ENCODE assay signal across 1 cellular context in the genomic region with DNA sequence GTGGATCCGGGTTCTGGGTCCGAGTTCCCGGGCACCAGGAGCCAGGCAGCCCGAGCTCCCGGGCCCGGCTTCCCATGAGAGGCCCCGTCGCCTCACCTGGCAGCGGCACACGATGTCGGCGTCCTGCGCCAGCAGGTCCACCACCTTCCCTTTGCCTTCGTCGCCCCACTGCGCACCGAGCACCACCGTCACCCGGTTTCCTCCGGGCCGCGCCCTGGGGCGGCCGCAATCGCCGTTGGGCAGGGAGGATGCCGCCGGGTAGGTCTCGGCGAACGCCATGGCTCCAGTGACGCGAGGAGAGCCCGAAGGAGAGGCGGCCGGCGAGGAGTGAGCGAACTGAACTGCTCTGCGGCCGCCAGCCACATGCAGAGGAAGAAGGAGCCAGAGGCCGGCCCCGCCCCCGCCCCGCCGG.
TF ChIP-seq lines count a peak whose summit lies in the region.

TSS of gene ADSS2 (minus strand) at position 371 of the 412 bp plus-strand sequence. CDS start at position 279, 92 bp downstream.

TF ChIP-seq in K562, 482 proteins besides CTCF, POLR2A, EP300 and RAD21 (continued from another document and continues in another):
- TF ChIP-seq, protein P1, sequence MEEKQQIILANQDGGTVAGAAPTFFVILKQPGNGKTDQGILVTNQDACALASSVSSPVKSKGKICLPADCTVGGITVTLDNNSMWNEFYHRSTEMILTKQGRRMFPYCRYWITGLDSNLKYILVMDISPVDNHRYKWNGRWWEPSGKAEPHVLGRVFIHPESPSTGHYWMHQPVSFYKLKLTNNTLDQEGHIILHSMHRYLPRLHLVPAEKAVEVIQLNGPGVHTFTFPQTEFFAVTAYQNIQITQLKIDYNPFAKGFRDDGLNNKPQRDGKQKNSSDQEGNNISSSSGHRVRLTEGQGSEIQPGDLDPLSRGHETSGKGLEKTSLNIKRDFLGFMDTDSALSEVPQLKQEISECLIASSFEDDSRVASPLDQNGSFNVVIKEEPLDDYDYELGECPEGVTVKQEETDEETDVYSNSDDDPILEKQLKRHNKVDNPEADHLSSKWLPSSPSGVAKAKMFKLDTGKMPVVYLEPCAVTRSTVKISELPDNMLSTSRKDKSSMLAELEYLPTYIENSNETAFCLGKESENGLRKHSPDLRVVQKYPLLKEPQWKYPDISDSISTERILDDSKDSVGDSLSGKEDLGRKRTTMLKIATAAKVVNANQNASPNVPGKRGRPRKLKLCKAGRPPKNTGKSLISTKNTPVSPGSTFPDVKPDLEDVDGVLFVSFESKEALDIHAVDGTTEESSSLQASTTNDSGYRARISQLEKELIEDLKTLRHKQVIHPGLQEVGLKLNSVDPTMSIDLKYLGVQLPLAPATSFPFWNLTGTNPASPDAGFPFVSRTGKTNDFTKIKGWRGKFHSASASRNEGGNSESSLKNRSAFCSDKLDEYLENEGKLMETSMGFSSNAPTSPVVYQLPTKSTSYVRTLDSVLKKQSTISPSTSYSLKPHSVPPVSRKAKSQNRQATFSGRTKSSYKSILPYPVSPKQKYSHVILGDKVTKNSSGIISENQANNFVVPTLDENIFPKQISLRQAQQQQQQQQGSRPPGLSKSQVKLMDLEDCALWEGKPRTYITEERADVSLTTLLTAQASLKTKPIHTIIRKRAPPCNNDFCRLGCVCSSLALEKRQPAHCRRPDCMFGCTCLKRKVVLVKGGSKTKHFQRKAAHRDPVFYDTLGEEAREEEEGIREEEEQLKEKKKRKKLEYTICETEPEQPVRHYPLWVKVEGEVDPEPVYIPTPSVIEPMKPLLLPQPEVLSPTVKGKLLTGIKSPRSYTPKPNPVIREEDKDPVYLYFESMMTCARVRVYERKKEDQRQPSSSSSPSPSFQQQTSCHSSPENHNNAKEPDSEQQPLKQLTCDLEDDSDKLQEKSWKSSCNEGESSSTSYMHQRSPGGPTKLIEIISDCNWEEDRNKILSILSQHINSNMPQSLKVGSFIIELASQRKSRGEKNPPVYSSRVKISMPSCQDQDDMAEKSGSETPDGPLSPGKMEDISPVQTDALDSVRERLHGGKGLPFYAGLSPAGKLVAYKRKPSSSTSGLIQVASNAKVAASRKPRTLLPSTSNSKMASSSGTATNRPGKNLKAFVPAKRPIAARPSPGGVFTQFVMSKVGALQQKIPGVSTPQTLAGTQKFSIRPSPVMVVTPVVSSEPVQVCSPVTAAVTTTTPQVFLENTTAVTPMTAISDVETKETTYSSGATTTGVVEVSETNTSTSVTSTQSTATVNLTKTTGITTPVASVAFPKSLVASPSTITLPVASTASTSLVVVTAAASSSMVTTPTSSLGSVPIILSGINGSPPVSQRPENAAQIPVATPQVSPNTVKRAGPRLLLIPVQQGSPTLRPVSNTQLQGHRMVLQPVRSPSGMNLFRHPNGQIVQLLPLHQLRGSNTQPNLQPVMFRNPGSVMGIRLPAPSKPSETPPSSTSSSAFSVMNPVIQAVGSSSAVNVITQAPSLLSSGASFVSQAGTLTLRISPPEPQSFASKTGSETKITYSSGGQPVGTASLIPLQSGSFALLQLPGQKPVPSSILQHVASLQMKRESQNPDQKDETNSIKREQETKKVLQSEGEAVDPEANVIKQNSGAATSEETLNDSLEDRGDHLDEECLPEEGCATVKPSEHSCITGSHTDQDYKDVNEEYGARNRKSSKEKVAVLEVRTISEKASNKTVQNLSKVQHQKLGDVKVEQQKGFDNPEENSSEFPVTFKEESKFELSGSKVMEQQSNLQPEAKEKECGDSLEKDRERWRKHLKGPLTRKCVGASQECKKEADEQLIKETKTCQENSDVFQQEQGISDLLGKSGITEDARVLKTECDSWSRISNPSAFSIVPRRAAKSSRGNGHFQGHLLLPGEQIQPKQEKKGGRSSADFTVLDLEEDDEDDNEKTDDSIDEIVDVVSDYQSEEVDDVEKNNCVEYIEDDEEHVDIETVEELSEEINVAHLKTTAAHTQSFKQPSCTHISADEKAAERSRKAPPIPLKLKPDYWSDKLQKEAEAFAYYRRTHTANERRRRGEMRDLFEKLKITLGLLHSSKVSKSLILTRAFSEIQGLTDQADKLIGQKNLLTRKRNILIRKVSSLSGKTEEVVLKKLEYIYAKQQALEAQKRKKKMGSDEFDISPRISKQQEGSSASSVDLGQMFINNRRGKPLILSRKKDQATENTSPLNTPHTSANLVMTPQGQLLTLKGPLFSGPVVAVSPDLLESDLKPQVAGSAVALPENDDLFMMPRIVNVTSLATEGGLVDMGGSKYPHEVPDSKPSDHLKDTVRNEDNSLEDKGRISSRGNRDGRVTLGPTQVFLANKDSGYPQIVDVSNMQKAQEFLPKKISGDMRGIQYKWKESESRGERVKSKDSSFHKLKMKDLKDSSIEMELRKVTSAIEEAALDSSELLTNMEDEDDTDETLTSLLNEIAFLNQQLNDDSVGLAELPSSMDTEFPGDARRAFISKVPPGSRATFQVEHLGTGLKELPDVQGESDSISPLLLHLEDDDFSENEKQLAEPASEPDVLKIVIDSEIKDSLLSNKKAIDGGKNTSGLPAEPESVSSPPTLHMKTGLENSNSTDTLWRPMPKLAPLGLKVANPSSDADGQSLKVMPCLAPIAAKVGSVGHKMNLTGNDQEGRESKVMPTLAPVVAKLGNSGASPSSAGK (IDR thresholded peaks at IDR 0.05), result peak; percentile 87
- TF ChIP-seq FIP1L1 (IDR thresholded peaks at IDR 0.05; ENCODE audit: low read depth, low read length, poor library complexity, severe bottlenecking) (peak; percentile 87), THAP12 (CRISPR knock-in tag; IDR thresholded peaks at IDR 0.05) (peak; percentile 84), HOXB6 (CRISPR knock-in tag; IDR thresholded peaks at IDR 0.05; ENCODE audit: borderline replicate concordance) (no peak), AFF4 (CRISPR knock-in tag; IDR thresholded peaks at IDR 0.05) (peak; percentile 51; the same call in 1 of the 2 replicates), POLR2G (IDR thresholded peaks at IDR 0.05; ENCODE audit: low read depth, low read length) (peak; percentile 94), BCOR (IDR thresholded peaks at IDR 0.05) (peak; percentile 35; the same call in 1 of the 2 replicates), ID3 (CRISPR knock-in tag; IDR thresholded peaks at IDR 0.05) (no peak), ID3 (tag; IDR thresholded peaks at IDR 0.05) (peak; percentile 64; the same call in 1 of the 2 replicates), POLR2AphosphoS2 (IDR thresholded peaks at IDR 0.05; ENCODE audit: low read length) (0 out of 2 replicates have a peak, but pooled peaks have one; percentile 30), SMAD4 (CRISPR knock-in tag; conservative IDR thresholded peaks at IDR 0.05) (peak; percentile 32), MEIS2 (IDR thresholded peaks at IDR 0.05; ENCODE audit: partially characterized antibody) (no peak), FOSL1 (tag; conservative IDR thresholded peaks at IDR 0.05) (peak; percentile 9; the same call in 1 of the 2 replicates), MYC (IDR thresholded peaks at IDR 0.05; ENCODE audit: low read depth, low read length) (no peak), MYC (CRISPR knock-in tag; IDR thresholded peaks at IDR 0.05; ENCODE audit: borderline replicate concordance, low read depth) (peak; percentile 85; the same call in 1 of the 2 replicates), NELFE (IDR thresholded peaks at IDR 0.05; ENCODE audit: insufficient read depth, insufficient read length) (no peak), ZFX (CRISPR knock-in tag; IDR thresholded peaks at IDR 0.05) (peak; percentile 79), RBFOX2 (IDR thresholded peaks at IDR 0.05; ENCODE audit: low read depth, low read length) (peak; percentile 95), ZSCAN29 (IDR thresholded peaks at IDR 0.05) (no peak), CBFB (CRISPR knock-in tag; IDR thresholded peaks at IDR 0.05) (no peak), ETV6 (IDR thresholded peaks at IDR 0.05; ENCODE audit: borderline replicate concordance in 1 of 2, low read depth in 2 of 2, low read length in 1 of 2) (peak in 1 of 2 experiments; percentile 17; a peak in 1 of 4 replicates), ETV6 (CRISPR knock-in tag; IDR thresholded peaks at IDR 0.05; ENCODE audit: borderline replicate concordance) (no peak), CTCFL (IDR thresholded peaks at IDR 0.05; ENCODE audit: borderline replicate concordance, insufficient read depth, low read depth, low read length, poor library complexity, severe bottlenecking) (no peak), TAF9B (IDR thresholded peaks at IDR 0.05; ENCODE audit: partially characterized antibody) (peak; percentile 69), ZNF395 (CRISPR knock-in tag; IDR thresholded peaks at IDR 0.05) (peak; percentile 84; the same call in 1 of the 2 replicates), ZBTB17 (CRISPR knock-in tag; IDR thresholded peaks at IDR 0.05) (peak; percentile 80), SIN3A (IDR thresholded peaks at IDR 0.05; ENCODE audit: borderline replicate concordance in 2 of 2, control insufficient read depth in 1 of 2, low read depth in 2 of 2, low read length in 2 of 2) (peak; percentile 44 to 71; a peak in 2 of 4 replicates), KDM2B (CRISPR knock-in tag; IDR thresholded peaks at IDR 0.05) (peak; percentile 60; the same call in 1 of the 2 replicates), ZNF282 (CRISPR knock-in tag; IDR thresholded peaks at IDR 0.05) (0 out of 2 replicates have a peak, but pooled peaks have one; percentile 84)
- TF ChIP-seq, protein P2, sequence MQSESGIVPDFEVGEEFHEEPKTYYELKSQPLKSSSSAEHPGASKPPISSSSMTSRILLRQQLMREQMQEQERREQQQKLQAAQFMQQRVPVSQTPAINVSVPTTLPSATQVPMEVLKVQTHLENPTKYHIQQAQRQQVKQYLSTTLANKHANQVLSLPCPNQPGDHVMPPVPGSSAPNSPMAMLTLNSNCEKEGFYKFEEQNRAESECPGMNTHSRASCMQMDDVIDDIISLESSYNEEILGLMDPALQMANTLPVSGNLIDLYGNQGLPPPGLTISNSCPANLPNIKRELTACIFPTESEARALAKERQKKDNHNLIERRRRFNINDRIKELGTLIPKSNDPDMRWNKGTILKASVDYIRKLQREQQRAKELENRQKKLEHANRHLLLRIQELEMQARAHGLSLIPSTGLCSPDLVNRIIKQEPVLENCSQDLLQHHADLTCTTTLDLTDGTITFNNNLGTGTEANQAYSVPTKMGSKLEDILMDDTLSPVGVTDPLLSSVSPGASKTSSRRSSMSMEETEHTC (IDR thresholded peaks at IDR 0.05), result peak; percentile 26; the same call in 1 of the 2 replicates
